1 cellular context compared by ENCODE assay signal in genomic region chr2:186515376-186515775, GRCh38.
TF ChIP-seq lines count a peak whose summit lies in the region.

No MANE protein-coding gene starts in this region.

TF ChIP-seq in GM23338, 12 proteins besides CTCF, POLR2A, EP300 and RAD21 (continued from another document):
- TF ChIP-seq JUNB (IDR thresholded peaks at IDR 0.05; ENCODE audit: unreplicated experiment): no peak
- TF ChIP-seq ZNF462 (CRISPR knock-in tag; IDR thresholded peaks at IDR 0.05): no peak
- no peak for TF ChIP-seq EZH2 (IDR thresholded peaks at IDR 0.05; ENCODE audit: low read depth, unreplicated experiment)
- no peak for TF ChIP-seq CREB1 (CRISPR knock-in tag; IDR thresholded peaks at IDR 0.05; ENCODE audit: low read depth)
- no peak for TF ChIP-seq EZH2phosphoT487 (IDR thresholded peaks at IDR 0.05; ENCODE audit: unreplicated experiment)
- no peak for TF ChIP-seq ZNF114 (CRISPR knock-in tag; IDR thresholded peaks at IDR 0.05)
- no peak for TF ChIP-seq POLR2AphosphoS5 (IDR thresholded peaks at IDR 0.05; ENCODE audit: low read depth)
- no peak for TF ChIP-seq REST (IDR thresholded peaks at IDR 0.05; ENCODE audit: unreplicated experiment)
- no peak for TF ChIP-seq ZNF331 (CRISPR knock-in tag; IDR thresholded peaks at IDR 0.05; ENCODE audit: low read depth)
